ENCODE assay signal across 23 cellular contexts in genomic region chr7:69105981-69106380, GRCh38.
"Had no signal": no experiment of that assay in that cellular context is flagged by ENCODE, and none has a peak within 500 bp of the region (broad histone marks: within the 10 kb centered on the region; RNA-seq: fewer than 3 reads in every experiment).

No MANE protein-coding gene starts in this region.

- H3K9me3 ChIP-seq: SJCRH30 had no signal

- H3K4me2 ChIP-seq: KMS-11 had no signal

- H3K4me3 ChIP-seq: K562, SJCRH30 had no signal

- H3K27me3 Mint-ChIP-seq: IgD-negative memory B cell had no signal

- H3K36me3 ChIP-seq: SJCRH30 had no signal

- H3K27ac ChIP-seq: HL-60, KMS-11, SJCRH30 had no signal

- ATAC-seq: K562, Panc1, Right ventricle myocardium inferior, SK-N-SH treated with all-trans-retinoic acid at 6 μM for 48 hours had no signal

- H3K36me3 Mint-ChIP-seq: IgD-negative memory B cell had no signal

- H3K9ac ChIP-seq: KMS-11 had no signal

- H3K4me3 Mint-ChIP-seq: IgD-negative memory B cell had no signal

- H3K27ac Mint-ChIP-seq: IgD-negative memory B cell had no signal

- DNase-seq: NCI-H1092, NCI-H1105 treated with DMSO at 0.1 percent for 48 hours, NCI-H1417 treated with DMSO at 0.1 percent for 48 hours, NCI-H146, NCI-H1694 treated with DMSO at 0.1 percent for 48 hours, NCI-H1930, NCI-H2081, NCI-H2107, NCI-H2227 treated with DMSO at 0.1 percent for 48 hours, NCI-H446, NCI-H510A, NCI-H524 treated with DMSO at 0.1 percent for 48 hours, NCI-H69, NCI-H774, SHP77 treated with DMSO at 0.1 percent for 48 hours, SJCRH30 had no signal

- H3K4me1 ChIP-seq: SJCRH30 had no signal
